In the genomic region with DNA sequence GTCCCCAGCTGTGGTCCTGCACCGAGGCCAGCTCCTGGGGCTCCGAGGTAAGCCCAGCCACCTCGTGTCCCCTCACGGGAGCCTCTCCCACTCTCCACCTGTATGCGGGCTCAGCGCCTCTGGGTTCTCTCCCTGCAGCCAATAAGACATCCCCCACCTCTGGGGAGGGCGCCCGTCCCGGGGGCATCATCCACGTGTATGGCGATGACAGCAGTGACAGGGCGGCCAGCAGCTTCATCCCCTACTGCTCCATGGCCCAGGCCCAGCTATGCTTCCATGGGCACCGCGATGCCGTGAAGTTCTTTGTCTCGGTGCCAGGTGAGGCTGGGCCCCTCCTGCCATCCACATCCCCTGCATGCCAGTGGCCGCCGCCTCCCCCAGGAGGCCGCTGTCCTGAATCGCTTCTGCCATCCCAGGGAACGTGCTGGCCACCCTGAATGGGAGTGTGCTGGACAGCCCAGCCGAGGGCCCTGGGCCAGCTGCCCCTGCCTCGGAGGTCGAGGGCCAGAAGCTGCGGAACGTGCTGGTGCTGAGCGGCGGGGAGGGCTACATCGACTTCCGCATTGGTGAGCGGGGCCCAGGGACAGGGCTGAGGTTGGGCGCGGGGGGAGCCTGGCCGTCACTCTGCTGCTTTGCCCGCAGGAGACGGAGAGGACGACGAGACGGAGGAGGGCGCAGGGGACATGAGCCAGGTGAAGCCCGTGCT, we compare ENCODE assay signal across 35 cellular contexts. TPM values are rescaled to one million over a fixed set of nuclear protein-coding genes. Genes with fewer than 3 reads are reported as not detected.
DNase-seq lines count a peak whose midpoint lies in the region; ATAC-seq, FAIRE-seq and TF ChIP-seq lines count a peak whose summit lies in the region.
"Had no signal": no experiment of that assay in that cellular context is flagged by ENCODE, and none has a peak within 500 bp of the region (broad histone marks: within the 10 kb centered on the region; RNA-seq: fewer than 3 reads in every experiment).

No MANE protein-coding gene starts in this region.

- no TSS peak for BruUV-seq in HepG2 (replicated peaks; lab: Mats Ljungman, UMichigan)

- no peak for ATAC-seq in HepG2
- no peak for ATAC-seq in right lobe of liver
- no peak for ATAC-seq in activated B cell treated with CpG ODN at 0.5 μM for 24 hours (ENCODE audit: low read depth)
- ATAC-seq: foreskin keratinocyte, left lobe of liver had no signal

- TF ChIP-seq POLR2A in HepG2 (IDR thresholded peaks at IDR 0.05; ENCODE audit: insufficient read depth in 1 of 2, low read depth in 2 of 2, low read length in 2 of 2) (no peak), right lobe of liver (IDR thresholded peaks at IDR 0.05) (no peak)

- intact Hi-C loops in HepG2 (cut with micrococcal nuclease; ENCODE audit: unreplicated experiment) (no loop called here), right lobe of liver (cut with DNase I) (no loop called here), activated B cell treated with CpG ODN at 0.5 μM for 24 hours (cut with micrococcal nuclease) (no loop called here)

- H3K4me3 ChIP-seq in HepG2 (replicated peaks in 1 of 3; ENCODE audit: insufficient read depth in 1 of 3, low read depth in 2 of 3, low read length in 3 of 3) = no peak overlapping the region
- H3K4me3 ChIP-seq in right lobe of liver = no peak overlapping the region
- H3K4me3 ChIP-seq: esophagus squamous epithelium, ovary, PC-9, testis, uterus had no signal

- peaks cover 12% of the 10 kb centered on the region for H3K79me2 ChIP-seq in HepG2 (ENCODE audit: insufficient read depth, low read length)

- no peaks in the 10 kb centered on the region for H3K9me3 Mint-ChIP-seq in activated B cell treated with CpG ODN at 0.5 μM for 24 hours
- H3K9me3 Mint-ChIP-seq: H9, memory B cell, nephron had no signal

- H3K27ac ChIP-seq in HepG2 (ENCODE audit: extremely low read length, insufficient read depth, low read length) (no peak overlapping the region), right lobe of liver (no peak overlapping the region)
- H3K27ac ChIP-seq: esophagus squamous epithelium, foreskin keratinocyte, KMS-11, ovary, PC-9, uterus had no signal

- no peak for TF ChIP-seq RAD21 in HepG2 (CRISPR knock-in tag; IDR thresholded peaks at IDR 0.05)

- CTCF ChIA-PET in HepG2 (lab: Yijun Ruan, JAX; ENCODE audit: low intra/inter-chr PET ratio, low total read pairs) (no interaction called here), activated B cell treated with CpG ODN at 0.5 μM for 24 hours (lab: Charles Lee) (no interaction called here)

- peaks cover 17% of the 10 kb centered on the region for H3K4me1 Mint-ChIP-seq in activated B cell treated with CpG ODN at 0.5 μM for 24 hours

- peak overlapping the region; percentile 35 for H3K27ac Mint-ChIP-seq in activated B cell treated with CpG ODN at 0.5 μM for 24 hours
- H3K27ac Mint-ChIP-seq: nephron had no signal

- no peak overlapping the region for H3K4me2 ChIP-seq in HepG2 (ENCODE audit: low read depth, low read length)
- H3K4me2 ChIP-seq: KMS-11, PC-9 had no signal

- no peak overlapping the region for H3K9ac ChIP-seq in HepG2 (ENCODE audit: insufficient read depth, low read depth, low read length)
- H3K9ac ChIP-seq: KMS-11 had no signal

- H2AFZ ChIP-seq in HepG2 (ENCODE audit: low read length) = no peak overlapping the region
- H2AFZ ChIP-seq: PC-9 had no signal

- no peak for FAIRE-seq in HepG2 (lab: Jason Lieb, UNC)
- FAIRE-seq: HTR-8/SVneo, islet of Langerhans had no signal

- H4K20me1 ChIP-seq in HepG2 (ENCODE audit: insufficient read depth, low read length) = no peaks in the 10 kb centered on the region

- in situ Hi-C loops in HepG2 (cut with HindIII; ENCODE audit: extremely low pct_ligation_motif_present, low pct_unique_long_range_greater_than_20kb) = no loop called here

- peaks cover 18 to 30% of the 10 kb centered on the region in 2 experiments; a peak in 4 of 5 replicates for H3K36me3 ChIP-seq in HepG2 (replicated peaks in 1 of 2; ENCODE audit: control insufficient read depth in 1 of 2, insufficient read depth in 2 of 2, low read length in 2 of 2)
- H3K36me3 ChIP-seq in right lobe of liver = peaks cover 0 to 33% (median 2%) of the 10 kb centered on the region in 4 donors
- H3K36me3 ChIP-seq: ovary, uterus had no signal

- H3K9me3 ChIP-seq in HepG2 (ENCODE audit: low read length) (no peaks in the 10 kb centered on the region), right lobe of liver (no peaks in the 10 kb centered on the region)
- H3K9me3 ChIP-seq: BE2C, esophagus squamous epithelium, ovary, testis, uterus had no signal

- H3K27me3 Mint-ChIP-seq in activated B cell treated with CpG ODN at 0.5 μM for 24 hours = no peaks in the 10 kb centered on the region
- H3K27me3 Mint-ChIP-seq: memory B cell had no signal

- no peak for TF ChIP-seq EP300 in HepG2 (IDR thresholded peaks at IDR 0.05; ENCODE audit: low read depth in 2 of 2, low read length in 2 of 2)
- no peak for TF ChIP-seq EP300 in HepG2 (CRISPR knock-in tag; IDR thresholded peaks at IDR 0.05; ENCODE audit: borderline replicate concordance)

- POLR2A ChIA-PET in HepG2 (lab: Yijun Ruan, JAX) = interaction anchor here (2.7 kb wide), 1 partner anchor 14 kb away, joined by 7 read pairs; the partner anchor contains the start of genes NUBP2 and SPSB3
- POLR2A ChIA-PET in activated B cell treated with CpG ODN at 0.5 μM for 24 hours (lab: Charles Lee) = interaction anchor here (0.9 to 1.9 kb wide), 2 partner anchors 43 to 62 kb away, joined by 3 to 10 read pairs; partner anchors contain the start of gene MAPK8IP3

- no peaks in the 10 kb centered on the region for H3K4me1 ChIP-seq in HepG2 (ENCODE audit: insufficient read depth, low read length)
- H3K4me1 ChIP-seq in right lobe of liver = peaks cover 0 to 11% (median 0%) of the 10 kb centered on the region in 4 donors
- H3K4me1 ChIP-seq: foreskin keratinocyte had no signal

- 95% methylated on average over 21 of the region's 41 CpGs for WGBS in HepG2 (ENCODE audit: low lambda C conversion rate)
- WGBS in right lobe of liver (ENCODE audit: insufficient coverage, low coverage, low lambda C conversion rate, missing lambda C conversion rate) = 80% methylated on average over 1 of the region's 41 CpGs

- DNase-seq in HepG2 (ENCODE audit: low spot score) (no peak), right lobe of liver (no peak), activated B cell treated with CpG ODN at 0.5 μM for 24 hours (no peak), anterior cingulate cortex (lab: John Stamatoyannopoulos, UW) (no peak), OCI-M2 (lab: John Stamatoyannopoulos, UW; ENCODE audit: unreplicated experiment) (no peak), putamen (ENCODE audit: low spot score) (no peak)
- DNase-seq: ACHN; activated CD4-positive, alpha-beta T cell treated with anti-CD3 and anti-CD28 coated beads, Interleukin-2, amount 50 U/mL, for 48 hours; activated CD4-positive, CD25-positive, alpha-beta regulatory T cell treated with anti-CD3 and anti-CD28 coated beads, Interleukin-2, amount 50 U/mL, for 72 hours; activated naive CD4-positive, alpha-beta T cell treated with anti-CD3 and anti-CD28 coated beads, Interleukin-2, amount 50 U/mL, for 16 hours; amniotic stem cell; BE2C; DMS153; esophagus squamous epithelium; foreskin keratinocyte; H9; head of caudate nucleus; MM.1S; NCI-H1105 treated with DMSO at 0.1 percent for 48 hours; NCI-H2029; NCI-H524 treated with DMSO at 0.1 percent for 48 hours; NK-92 treated with Interleukin-12 subunit alpha and Interleukin-12 subunit beta, amount 100 ng/mL, for 24 hours; PC-9; SHP77; stimulated activated naive CD4-positive, alpha-beta T cell treated with Interleukin-2 at 50 U/mL for 16 hours; T-helper 2 cell; testis; uterus had no signal

- no peaks in the 10 kb centered on the region; a peak in 1 of 5 replicates for H3K27me3 ChIP-seq in HepG2 (ENCODE audit: control insufficient read depth in 1 of 2, insufficient read depth in 2 of 2, low read length in 2 of 2)
- H3K27me3 ChIP-seq in right lobe of liver = no peaks in the 10 kb centered on the region
- H3K27me3 ChIP-seq: BE2C, esophagus squamous epithelium, foreskin keratinocyte, ovary, testis, uterus had no signal

- no peak overlapping the region for H3K4me3 Mint-ChIP-seq in activated B cell treated with CpG ODN at 0.5 μM for 24 hours
- H3K4me3 Mint-ChIP-seq: H9, memory B cell had no signal

- peaks cover 50% of the 10 kb centered on the region for H3K36me3 Mint-ChIP-seq in activated B cell treated with CpG ODN at 0.5 μM for 24 hours (ENCODE audit: low read depth)

- TF ChIP-seq CTCF in HepG2 (CRISPR knock-in tag; IDR thresholded peaks at IDR 0.05) = no peak
- no peak for TF ChIP-seq CTCF in right lobe of liver (IDR thresholded peaks at IDR 0.05)
- no peak for TF ChIP-seq CTCF in activated B cell treated with CpG ODN at 0.5 μM for 24 hours (IDR thresholded peaks at IDR 0.05)

RNA-seq across cellular contexts. Expression of gene NME3, which starts 3.1 kb away (rescaled TPM):
- total RNA-seq in HepG2 (2016; rRNA removed; fragmentation: Illumina TruSeq; extraction: Trizol) (4.9 and 15.9 TPM in 2 replicates), right lobe of liver (10 to 100 TPM; 17.9 to 36.1 (median 23.2) TPM), activated B cell treated with CpG ODN at 0.5 μM for 24 hours (54.1 and 57.8 TPM in 2 replicates)
- 27.7 and 30.7 TPM in 2 replicates for total RNA-seq in HepG2 (2016; cell fraction: cytosol; rRNA removed; fragmentation: Illumina TruSeq; extraction: Trizol; ENCODE audit: low read depth)
- 6.6 and 17.1 TPM in 2 replicates for total RNA-seq in HepG2 (2016; cell fraction: insoluble cytoplasmic fraction; rRNA removed; fragmentation: Illumina TruSeq; extraction: Trizol)
- total RNA-seq in HepG2 (2016; cell fraction: membrane; rRNA removed; fragmentation: Illumina TruSeq; extraction: Trizol) = 19.1 and 22.3 TPM in 2 replicates
- 17.5 and 23.3 TPM in 2 replicates for total RNA-seq in HepG2 (2016; cell fraction: nucleus; rRNA removed; fragmentation: Illumina TruSeq; extraction: Trizol)
- 10.4 and 13.9 TPM in 2 replicates for polyA plus RNA-seq in HepG2 (2011; rRNA removed)
- 7.3 and 17.7 TPM in 2 replicates for polyA plus RNA-seq in HepG2 (2011; cell fraction: cytosol; rRNA removed)
- polyA plus RNA-seq in HepG2 (2011; cell fraction: nucleus; rRNA removed) = 96.4 and 121 TPM in 2 replicates
- 5.5 and 9.1 TPM in 2 replicates for polyA plus RNA-seq in HepG2 (2012)
- polyA plus RNA-seq in HepG2 (2016; cell fraction: cytosol; fragmentation: Illumina TruSeq; extraction: Trizol; ENCODE audit: low read depth) = 21.1 and 24.5 TPM in 2 replicates
- 5.3 and 5.8 TPM in 2 replicates for polyA plus RNA-seq in HepG2 (2016; cell fraction: insoluble cytoplasmic fraction; fragmentation: Illumina TruSeq; extraction: Trizol; ENCODE audit: low read depth)
- polyA plus RNA-seq in HepG2 (2016; cell fraction: membrane; fragmentation: Illumina TruSeq; extraction: Trizol; ENCODE audit: low read depth) = 12.6 and 13.9 TPM in 2 replicates
- 35.8 and 39.3 TPM in 2 replicates for polyA plus RNA-seq in HepG2 (2016; cell fraction: nucleus; fragmentation: Illumina TruSeq; extraction: Trizol; ENCODE audit: insufficient read depth, low read depth)
- polyA minus RNA-seq in HepG2 (2011; rRNA and poly(A)+ RNA removed; ENCODE audit: low replicate concordance) = 2.3 and 4.2 TPM in 2 replicates
- polyA minus RNA-seq in HepG2 (2011; cell fraction: cytosol; rRNA and poly(A)+ RNA removed) = 2.1 and 3.5 TPM in 2 replicates
- polyA minus RNA-seq in HepG2 (2011; cell fraction: nucleus; rRNA and poly(A)+ RNA removed) = 8.4 and 9.0 TPM in 2 replicates

RNA-seq across cellular contexts. Expression of gene EME2, which starts 4.4 kb away (rescaled TPM):
- total RNA-seq in HepG2 (2016; rRNA removed; fragmentation: Illumina TruSeq; extraction: Trizol) = 1.7 and 7.6 TPM in 2 replicates
- 0.79 and 1.3 TPM in 2 replicates for total RNA-seq in HepG2 (2016; cell fraction: cytosol; rRNA removed; fragmentation: Illumina TruSeq; extraction: Trizol; ENCODE audit: low read depth)
- 1.7 and 6.0 TPM in 2 replicates for total RNA-seq in HepG2 (2016; cell fraction: insoluble cytoplasmic fraction; rRNA removed; fragmentation: Illumina TruSeq; extraction: Trizol)
- 1.2 TPM in 2 replicates for total RNA-seq in HepG2 (2016; cell fraction: membrane; rRNA removed; fragmentation: Illumina TruSeq; extraction: Trizol)
- total RNA-seq in HepG2 (2016; cell fraction: nucleus; rRNA removed; fragmentation: Illumina TruSeq; extraction: Trizol) = 7.8 and 8.4 TPM in 2 replicates
- polyA plus RNA-seq in HepG2 (2011; rRNA removed) = 4.4 and 6.5 TPM in 2 replicates
- 1.3 and 2.0 TPM in 2 replicates for polyA plus RNA-seq in HepG2 (2011; cell fraction: cytosol; rRNA removed)
- 81.3 and 90.4 TPM in 2 replicates for polyA plus RNA-seq in HepG2 (2011; cell fraction: nucleus; rRNA removed)
- 3.4 and 4.5 TPM in 2 replicates for polyA plus RNA-seq in HepG2 (2012)
- polyA plus RNA-seq in HepG2 (2016; cell fraction: cytosol; fragmentation: Illumina TruSeq; extraction: Trizol; ENCODE audit: low read depth) = 0.23 and 0.36 TPM in 2 replicates
- 1.7 and 2.2 TPM in 2 replicates for polyA plus RNA-seq in HepG2 (2016; cell fraction: insoluble cytoplasmic fraction; fragmentation: Illumina TruSeq; extraction: Trizol; ENCODE audit: low read depth)
- polyA plus RNA-seq in HepG2 (2016; cell fraction: membrane; fragmentation: Illumina TruSeq; extraction: Trizol; ENCODE audit: low read depth) = 0.51 and 0.65 TPM in 2 replicates
- polyA plus RNA-seq in HepG2 (2016; cell fraction: nucleus; fragmentation: Illumina TruSeq; extraction: Trizol; ENCODE audit: insufficient read depth, low read depth) = 31.9 and 34.1 TPM in 2 replicates
- polyA minus RNA-seq in HepG2 (2011; rRNA and poly(A)+ RNA removed; ENCODE audit: low replicate concordance) = 5.2 and 6.5 TPM in 2 replicates
- polyA minus RNA-seq in HepG2 (2011; cell fraction: cytosol; rRNA and poly(A)+ RNA removed) = 0.79 and 1.3 TPM in 2 replicates
- polyA minus RNA-seq in HepG2 (2011; cell fraction: nucleus; rRNA and poly(A)+ RNA removed) = 17.7 and 19.7 TPM in 2 replicates
- 10 to 100 TPM in 1 of 6 experiments, 1 to 10 TPM in 5; 3.8 to 11.1 (median 5.0) TPM for total RNA-seq in right lobe of liver
- 37.1 and 49.9 TPM in 2 replicates for total RNA-seq in activated B cell treated with CpG ODN at 0.5 μM for 24 hours

RNA-seq across cellular contexts. Expression of gene MRPS34, which starts 4.7 kb away (rescaled TPM):
- total RNA-seq in HepG2 (2016; rRNA removed; fragmentation: Illumina TruSeq; extraction: Trizol) (129 and 131 TPM in 2 replicates), right lobe of liver (10 to 100 TPM; 42.5 to 90.5 (median 52.9) TPM), activated B cell treated with CpG ODN at 0.5 μM for 24 hours (60.9 and 65.1 TPM in 2 replicates)
- total RNA-seq in HepG2 (2016; cell fraction: cytosol; rRNA removed; fragmentation: Illumina TruSeq; extraction: Trizol; ENCODE audit: low read depth) = 34.5 and 36.0 TPM in 2 replicates
- total RNA-seq in HepG2 (2016; cell fraction: insoluble cytoplasmic fraction; rRNA removed; fragmentation: Illumina TruSeq; extraction: Trizol) = 130 and 146 TPM in 2 replicates
- total RNA-seq in HepG2 (2016; cell fraction: membrane; rRNA removed; fragmentation: Illumina TruSeq; extraction: Trizol) = 51.5 and 64.0 TPM in 2 replicates
- total RNA-seq in HepG2 (2016; cell fraction: nucleus; rRNA removed; fragmentation: Illumina TruSeq; extraction: Trizol) = 59.6 and 64.6 TPM in 2 replicates
- polyA plus RNA-seq in HepG2 (2011; rRNA removed) = 61.3 and 63.5 TPM in 2 replicates
- 70.4 and 99.7 TPM in 2 replicates for polyA plus RNA-seq in HepG2 (2011; cell fraction: cytosol; rRNA removed)
- 83.9 and 98.7 TPM in 2 replicates for polyA plus RNA-seq in HepG2 (2011; cell fraction: nucleus; rRNA removed)
- 48.9 and 50.7 TPM in 2 replicates for polyA plus RNA-seq in HepG2 (2012)
- 42.4 and 48.9 TPM in 2 replicates for polyA plus RNA-seq in HepG2 (2016; cell fraction: cytosol; fragmentation: Illumina TruSeq; extraction: Trizol; ENCODE audit: low read depth)
- polyA plus RNA-seq in HepG2 (2016; cell fraction: insoluble cytoplasmic fraction; fragmentation: Illumina TruSeq; extraction: Trizol; ENCODE audit: low read depth) = 212 and 241 TPM in 2 replicates
- 59.9 and 71.5 TPM in 2 replicates for polyA plus RNA-seq in HepG2 (2016; cell fraction: membrane; fragmentation: Illumina TruSeq; extraction: Trizol; ENCODE audit: low read depth)
- 154 and 163 TPM in 2 replicates for polyA plus RNA-seq in HepG2 (2016; cell fraction: nucleus; fragmentation: Illumina TruSeq; extraction: Trizol; ENCODE audit: insufficient read depth, low read depth)
- 27.6 and 50.7 TPM in 2 replicates for polyA minus RNA-seq in HepG2 (2011; rRNA and poly(A)+ RNA removed; ENCODE audit: low replicate concordance)
- 25.2 and 30.8 TPM in 2 replicates for polyA minus RNA-seq in HepG2 (2011; cell fraction: cytosol; rRNA and poly(A)+ RNA removed)
- 21.9 and 29.5 TPM in 2 replicates for polyA minus RNA-seq in HepG2 (2011; cell fraction: nucleus; rRNA and poly(A)+ RNA removed)

RNA-seq across cellular contexts. Expression of gene SPSB3, which starts 14.2 kb away (rescaled TPM):
- total RNA-seq in HepG2 (2016; rRNA removed; fragmentation: Illumina TruSeq; extraction: Trizol) = 8.2 and 13.2 TPM in 2 replicates
- 8.6 and 9.9 TPM in 2 replicates for total RNA-seq in HepG2 (2016; cell fraction: cytosol; rRNA removed; fragmentation: Illumina TruSeq; extraction: Trizol; ENCODE audit: low read depth)
- total RNA-seq in HepG2 (2016; cell fraction: insoluble cytoplasmic fraction; rRNA removed; fragmentation: Illumina TruSeq; extraction: Trizol) = 6.5 and 13.8 TPM in 2 replicates
- total RNA-seq in HepG2 (2016; cell fraction: membrane; rRNA removed; fragmentation: Illumina TruSeq; extraction: Trizol) = 9.4 and 12.7 TPM in 2 replicates
- total RNA-seq in HepG2 (2016; cell fraction: nucleus; rRNA removed; fragmentation: Illumina TruSeq; extraction: Trizol) = 14.1 and 16.2 TPM in 2 replicates
- polyA plus RNA-seq in HepG2 (2011; rRNA removed) = 21.9 and 26.7 TPM in 2 replicates
- polyA plus RNA-seq in HepG2 (2011; cell fraction: cytosol; rRNA removed) = 15.4 and 25.3 TPM in 2 replicates
- 142 and 184 TPM in 2 replicates for polyA plus RNA-seq in HepG2 (2011; cell fraction: nucleus; rRNA removed)
- polyA plus RNA-seq in HepG2 (2012) = 12.3 and 24.9 TPM in 2 replicates
- polyA plus RNA-seq in HepG2 (2016; cell fraction: cytosol; fragmentation: Illumina TruSeq; extraction: Trizol; ENCODE audit: low read depth) = 6.4 and 7.5 TPM in 2 replicates
- polyA plus RNA-seq in HepG2 (2016; cell fraction: insoluble cytoplasmic fraction; fragmentation: Illumina TruSeq; extraction: Trizol; ENCODE audit: low read depth) = 7.6 and 8.0 TPM in 2 replicates
- polyA plus RNA-seq in HepG2 (2016; cell fraction: membrane; fragmentation: Illumina TruSeq; extraction: Trizol; ENCODE audit: low read depth) = 6.8 and 7.3 TPM in 2 replicates
- polyA plus RNA-seq in HepG2 (2016; cell fraction: nucleus; fragmentation: Illumina TruSeq; extraction: Trizol; ENCODE audit: insufficient read depth, low read depth) = 29.9 and 32.1 TPM in 2 replicates
- polyA minus RNA-seq in HepG2 (2011; rRNA and poly(A)+ RNA removed; ENCODE audit: low replicate concordance) = 15.4 and 19.4 TPM in 2 replicates
- 4.5 and 8.0 TPM in 2 replicates for polyA minus RNA-seq in HepG2 (2011; cell fraction: cytosol; rRNA and poly(A)+ RNA removed)
- 12.4 and 13.7 TPM in 2 replicates for polyA minus RNA-seq in HepG2 (2011; cell fraction: nucleus; rRNA and poly(A)+ RNA removed)
- total RNA-seq in right lobe of liver = 10 to 100 TPM; 18.6 to 42.5 (median 34.5) TPM
- 36.4 and 40.3 TPM in 2 replicates for total RNA-seq in activated B cell treated with CpG ODN at 0.5 μM for 24 hours

RNA-seq across cellular contexts. Expression of gene NUBP2, which starts 14.5 kb away (rescaled TPM):
- total RNA-seq in HepG2 (2016; rRNA removed; fragmentation: Illumina TruSeq; extraction: Trizol) (43.8 and 61.5 TPM in 2 replicates), right lobe of liver (10 to 100 TPM; 21.1 to 90.3 (median 32.6) TPM), activated B cell treated with CpG ODN at 0.5 μM for 24 hours (53.7 and 54.2 TPM in 2 replicates)
- total RNA-seq in HepG2 (2016; cell fraction: cytosol; rRNA removed; fragmentation: Illumina TruSeq; extraction: Trizol; ENCODE audit: low read depth) = 45.7 and 50.6 TPM in 2 replicates
- 43.0 and 67.3 TPM in 2 replicates for total RNA-seq in HepG2 (2016; cell fraction: insoluble cytoplasmic fraction; rRNA removed; fragmentation: Illumina TruSeq; extraction: Trizol)
- 59.0 and 63.2 TPM in 2 replicates for total RNA-seq in HepG2 (2016; cell fraction: membrane; rRNA removed; fragmentation: Illumina TruSeq; extraction: Trizol)
- 26.2 and 29.2 TPM in 2 replicates for total RNA-seq in HepG2 (2016; cell fraction: nucleus; rRNA removed; fragmentation: Illumina TruSeq; extraction: Trizol)
- 25.7 and 33.5 TPM in 2 replicates for polyA plus RNA-seq in HepG2 (2011; rRNA removed)
- 26.7 and 51.2 TPM in 2 replicates for polyA plus RNA-seq in HepG2 (2011; cell fraction: cytosol; rRNA removed)
- polyA plus RNA-seq in HepG2 (2011; cell fraction: nucleus; rRNA removed) = 80.7 and 89.5 TPM in 2 replicates
- polyA plus RNA-seq in HepG2 (2012) = 19.8 and 31.7 TPM in 2 replicates
- 46.9 and 52.9 TPM in 2 replicates for polyA plus RNA-seq in HepG2 (2016; cell fraction: cytosol; fragmentation: Illumina TruSeq; extraction: Trizol; ENCODE audit: low read depth)
- polyA plus RNA-seq in HepG2 (2016; cell fraction: insoluble cytoplasmic fraction; fragmentation: Illumina TruSeq; extraction: Trizol; ENCODE audit: low read depth) = 40.4 and 46.6 TPM in 2 replicates
- polyA plus RNA-seq in HepG2 (2016; cell fraction: membrane; fragmentation: Illumina TruSeq; extraction: Trizol; ENCODE audit: low read depth) = 47.2 and 53.9 TPM in 2 replicates
- polyA plus RNA-seq in HepG2 (2016; cell fraction: nucleus; fragmentation: Illumina TruSeq; extraction: Trizol; ENCODE audit: insufficient read depth, low read depth) = 63.4 and 63.9 TPM in 2 replicates
- 21.1 and 26.9 TPM in 2 replicates for polyA minus RNA-seq in HepG2 (2011; rRNA and poly(A)+ RNA removed; ENCODE audit: low replicate concordance)
- polyA minus RNA-seq in HepG2 (2011; cell fraction: cytosol; rRNA and poly(A)+ RNA removed) = 14.3 and 16.7 TPM in 2 replicates
- 12.1 and 14.0 TPM in 2 replicates for polyA minus RNA-seq in HepG2 (2011; cell fraction: nucleus; rRNA and poly(A)+ RNA removed)
